ENCODE assay signal across 8 cellular contexts in the genomic region with DNA sequence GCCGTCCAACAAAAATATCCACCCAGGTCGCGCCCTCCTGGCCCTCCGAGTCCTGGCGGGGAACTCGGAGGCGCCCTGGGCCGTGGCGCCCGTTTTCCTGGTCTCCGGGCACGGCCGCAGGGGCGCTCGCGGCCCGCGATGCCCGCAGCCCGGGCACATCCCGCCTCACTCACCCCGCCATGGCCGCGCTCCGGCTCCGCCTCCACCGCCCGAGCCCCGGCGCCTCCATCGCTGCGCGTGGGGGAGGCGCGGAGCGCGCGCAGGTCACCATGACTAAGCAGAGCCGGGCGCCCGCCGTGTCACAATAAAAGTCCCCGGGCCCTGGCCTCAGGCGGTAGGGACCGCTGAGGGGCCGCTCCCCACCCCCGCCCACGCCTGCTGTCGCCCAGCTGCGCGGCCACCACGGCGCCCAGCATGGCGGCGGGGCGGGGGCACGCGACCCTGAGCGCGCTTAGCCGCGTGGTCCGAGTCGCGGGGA. TPM values are rescaled to one million over a fixed set of nuclear protein-coding genes. Genes with fewer than 3 reads are reported as not detected.
DNase-seq lines count a peak whose midpoint lies in the region; ATAC-seq and FAIRE-seq lines count a peak whose summit lies in the region.

No MANE protein-coding gene starts in this region.

- ATAC-seq in GM18502 (IDR thresholded peaks at IDR 0.05; ENCODE audit: poor library complexity, unreplicated experiment) (peak; percentile 85), HG02885 (IDR thresholded peaks at IDR 0.05; ENCODE audit: poor library complexity, unreplicated experiment) (peak; percentile 87), right cardiac atrium (peak; percentile 96 to 97)

- intact Hi-C loops in right cardiac atrium (cut with DNase I) = loop anchor here in 2 of 4 donors (10.0 kb wide), 2 partner anchors 62 to 72 kb away; partner anchors contain the start of genes CDKN2D (in 1 of the 2) and KRI1 (in 1 of the 2)

- H3K27ac ChIP-seq in angular gyrus (ENCODE audit: low read depth, low read length) = peak overlapping the region; percentile 97
- H3K27ac ChIP-seq in right cardiac atrium (ENCODE audit: low read length) = peak overlapping the region; percentile 95

- H3K9me3 ChIP-seq in right cardiac atrium (ENCODE audit: control insufficient read depth, low read length) = no peaks in the 10 kb centered on the region

- WGBS in right cardiac atrium = under 1% methylated on average over 65 of the region's 65 CpGs

- no peaks in the 10 kb centered on the region for H3K27me3 ChIP-seq in right cardiac atrium (ENCODE audit: control insufficient read depth, insufficient read depth)

- no peaks in the 10 kb centered on the region for H3K4me1 ChIP-seq in right cardiac atrium (ENCODE audit: control insufficient read depth, insufficient read depth, low read length)

- FAIRE-seq in urothelium cell line (lab: Jason Lieb, UNC) = no peak

- peak overlapping the region; percentile 90 for H3K4me3 ChIP-seq in right cardiac atrium (ENCODE audit: low read length)

- DNase-seq in NCI-H1694 treated with DMSO at 0.1 percent for 48 hours (lab: John Stamatoyannopoulos, UW) = peak; percentile 74
- peak; percentile 73 to 95 (median 81) for DNase-seq in T-helper 2 cell
- DNase-seq in right cardiac atrium = peak; percentile 95 to 98 (median 98)
- peak; percentile 90 for DNase-seq in putamen (ENCODE audit: low spot score)
- peak; percentile 91 for DNase-seq in urothelium cell line (ENCODE audit: low spot score)

RNA-seq across cellular contexts. Expression of gene KEAP1, which starts 0.6 kb away (rescaled TPM):
- total RNA-seq in right cardiac atrium = 10 to 100 TPM; 48.0 to 74.6 (median 62.8) TPM
- polyA plus RNA-seq in right cardiac atrium = 51.9 TPM

RNA-seq across cellular contexts. Expression of gene S1PR5, which starts 14.7 kb away (rescaled TPM):
- under 1 TPM in 3 of 4 donors, not detected in 1; 0.15 to 0.31 (median 0.19) TPM for total RNA-seq in right cardiac atrium
- polyA plus RNA-seq in right cardiac atrium = 0.16 TPM

RNA-seq across cellular contexts. Expression of gene ATG4D, which starts 41.1 kb away (rescaled TPM):
- 10 to 100 TPM; 45.1 to 54.0 (median 48.9) TPM for total RNA-seq in right cardiac atrium
- 48.0 TPM for polyA plus RNA-seq in right cardiac atrium

Comparison
In these comparisons a context has a peak if more than half of its experiments do, and no peak if none do; other contexts are left out.
1. Peak in every context shown above with its lines: DNase-seq, ATAC-seq, H3K4me3 ChIP-seq and H3K27ac ChIP-seq.